20 cellular contexts compared by ENCODE assay signal in genomic region chr18:6366776-6367175, GRCh38.
"Had no signal": no experiment of that assay in that cellular context is flagged by ENCODE, and none has a peak within 500 bp of the region (broad histone marks: within the 10 kb centered on the region; RNA-seq: fewer than 3 reads in every experiment).

No MANE protein-coding gene starts in this region.

- H3K4me1 ChIP-seq: foreskin keratinocyte had no signal

- H3K9me3 ChIP-seq: tibial artery had no signal

- H3K4me3 ChIP-seq: lung, tibial artery had no signal

- DNase-seq: activated CD4-positive, alpha-beta T cell treated with anti-CD3 and anti-CD28 coated beads, Interleukin-2, amount 50 U/mL, for 4 hours; activated CD8-positive, alpha-beta memory T cell treated with anti-CD3 and anti-CD28 coated beads for 24 hours; activated CD8-positive, alpha-beta memory T cell treated with anti-CD3 and anti-CD28 coated beads, Interleukin-2, amount 50 U/mL, for 4 hours; activated T-cell treated with anti-CD3 and anti-CD28 coated beads, Interleukin-2, amount 50 U/mL, for 24 hours; aorta; caudate nucleus; effector CD4-positive, alpha-beta T cell; foreskin keratinocyte; naive B cell; nucleus accumbens; right cardiac atrium; stimulated activated CD4-positive, alpha-beta T cell treated with anti-CD3 and anti-CD28 coated beads, Interleukin-1b, Interleukin-23, amount 100 ng/mL, for 48 hours; substantia nigra; T-helper 9 cell; tibial artery had no signal

- H2AFZ ChIP-seq: parathyroid adenoma had no signal

- FAIRE-seq: keratinocyte had no signal

- H3K9ac ChIP-seq: parathyroid adenoma had no signal

- H3K27me3 ChIP-seq: foreskin keratinocyte, tibial artery had no signal

- H3K27ac ChIP-seq: foreskin keratinocyte, parathyroid adenoma, tibial artery had no signal

- ATAC-seq: activated naive CD4-positive, alpha-beta T cell treated with anti-CD3 and anti-CD28 coated beads, Interleukin-2, amount 50 U/mL, for 72 hours; activated T-helper 17 cell treated with anti-CD3 and anti-CD28 coated beads, Interleukin-2, amount 50 U/mL, for 72 hours; foreskin keratinocyte had no signal

- H3K36me3 ChIP-seq: tibial artery had no signal
